14 cellular contexts compared by ENCODE assay signal in the genomic region with DNA sequence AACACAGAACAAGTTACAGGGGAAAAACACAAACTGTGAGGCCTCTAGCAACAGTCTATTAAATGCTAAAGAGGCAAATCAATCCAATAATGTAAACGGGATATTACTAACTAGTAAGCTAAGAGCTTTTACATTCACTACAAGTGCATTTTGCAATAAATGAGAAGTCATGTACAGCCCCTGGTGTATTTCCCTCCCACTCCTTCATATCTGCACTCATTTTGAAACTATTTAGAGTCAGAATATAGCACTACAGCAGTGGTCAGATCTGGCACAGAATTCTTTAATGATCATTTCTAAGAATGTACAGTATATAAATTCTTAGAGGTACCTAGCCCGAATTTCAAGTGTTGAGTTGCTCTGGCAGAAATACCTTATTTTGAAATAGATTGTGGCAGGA.
DNase-seq lines count a peak whose midpoint lies in the region; ATAC-seq lines count a peak whose summit lies in the region.
"Had no signal": no experiment of that assay in that cellular context is flagged by ENCODE, and none has a peak within 500 bp of the region (broad histone marks: within the 10 kb centered on the region; RNA-seq: fewer than 3 reads in every experiment).

No MANE protein-coding gene starts in this region.

- peak; percentile 74 for DNase-seq in NCI-H226
- no peak for DNase-seq in NCI-H345 treated with DMSO at 0.1 percent for 48 hours (lab: John Stamatoyannopoulos, UW; ENCODE audit: unreplicated experiment)
- DNase-seq in KG1 (lab: John Stamatoyannopoulos, UW): no peak
- no peak for DNase-seq in Right ventricle myocardium inferior (ENCODE audit: missing footprints)
- DNase-seq in NCI-H146 (lab: John Stamatoyannopoulos, UW): no peak
- DNase-seq: activated CD4-positive, alpha-beta T cell treated with anti-CD3 and anti-CD28 coated beads, Interleukin-2, amount 50 U/mL, for 48 hours; Calu3; kidney glomerular epithelial cell; NCI-H526 treated with DMSO at 0.1 percent for 48 hours; stimulated activated CD4-positive, alpha-beta T cell treated with anti-CD3 and anti-CD28 coated beads, Interleukin-2, amount 100 ng/mL, for 48 hours; stimulated activated naive B cell treated with anti-CD40 and anti-IgM and Interleukin-4, amounts not matched to agents 10 μg/mL and 1 μg/mL and 100 μg/mL, for 72 hours had no signal

- intact Hi-C loops in Right ventricle myocardium inferior (cut with DNase I): no loop called here

- ATAC-seq in GM18502 (IDR thresholded peaks at IDR 0.05; ENCODE audit: poor library complexity, unreplicated experiment) (peak; percentile 74), GM21381 (IDR thresholded peaks at IDR 0.05; ENCODE audit: unreplicated experiment) (peak; percentile 68), HG02973 (IDR thresholded peaks at IDR 0.05; ENCODE audit: unreplicated experiment) (peak; percentile 88), Right ventricle myocardium inferior (no peak)
